26 cellular contexts compared by ENCODE assay signal in genomic region chr9:23608456-23608855, GRCh38.
"Had no signal": no experiment of that assay in that cellular context is flagged by ENCODE, and none has a peak within 500 bp of the region (broad histone marks: within the 10 kb centered on the region; RNA-seq: fewer than 3 reads in every experiment).

No MANE protein-coding gene starts in this region.

- DNase-seq: naive thymus-derived CD4-positive, alpha-beta T cell; natural killer cell; occipital lobe; posterior cingulate gyrus; psoas muscle; right cardiac atrium; right lobe of liver; sigmoid colon; small intestine; stimulated activated CD4-positive, alpha-beta T cell treated with anti-CD3 and anti-CD28 coated beads, Interleukin-15, amount 100 ng/mL, for 24 hours; stimulated activated CD4-positive, alpha-beta T cell treated with anti-CD3 and anti-CD28 coated beads, Interleukin-2, amount 100 ng/mL, for 24 hours; stimulated activated CD4-positive, alpha-beta T cell treated with anti-CD3 and anti-CD28 coated beads, Interleukin-2, amount 100 ng/mL, for 48 hours; stimulated activated CD4-positive, alpha-beta T cell treated with anti-CD3 and anti-CD28 coated beads, Interleukin-4, amount 100 ng/mL, for 24 hours; stimulated activated naive B cell treated with anti-CD40 and anti-IgM and Interleukin-4, amounts not matched to agents 10 μg/mL and 1 μg/mL and 100 μg/mL, for 72 hours; stimulated activated naive CD4-positive, alpha-beta T cell treated with Interleukin-2 at 50 U/mL for 16 hours; stomach; thyroid gland; trophoblast cell; upper lobe of left lung had no signal

- ATAC-seq: naive thymus-derived CD4-positive, alpha-beta T cell; natural killer cell; psoas muscle; right cardiac atrium; right lobe of liver; stimulated activated effector memory CD8-positive, alpha-beta T cell treated with anti-CD3 and anti-CD28 coated beads, Interleukin-12 subunit alpha, Interleukin-12 subunit beta, amount 100 ng/mL, for 72 hours; stimulated activated naive B cell treated with anti-CD40 and anti-IgM and Interleukin-4, amounts not matched to agents 10 μg/mL and 1 μg/mL and 100 μg/mL, for 72 hours had no signal

- FAIRE-seq: small intestine, urothelium cell line had no signal

- H3K4me3 ChIP-seq: neural progenitor cell, psoas muscle, right lobe of liver, sigmoid colon, stomach, thoracic aorta, thyroid gland, tibial nerve, upper lobe of left lung, vagina had no signal

- H3K27me3 ChIP-seq: neural progenitor cell, right lobe of liver, sigmoid colon, stomach, thyroid gland, tibial nerve, upper lobe of left lung, vagina had no signal

- H3K4me1 ChIP-seq: parathyroid adenoma, right lobe of liver, sigmoid colon, stomach, thyroid gland, tibial nerve, upper lobe of left lung, vagina had no signal

- H3K36me3 ChIP-seq: neural progenitor cell, right lobe of liver, sigmoid colon, stomach, thoracic aorta, thyroid gland, tibial nerve, upper lobe of left lung, vagina had no signal

- H3K9me3 ChIP-seq: psoas muscle, right lobe of liver, sigmoid colon, stomach, thoracic aorta, thyroid gland, tibial nerve, upper lobe of left lung, vagina had no signal

- H3K27ac ChIP-seq: neural progenitor cell, parathyroid adenoma, psoas muscle, right lobe of liver, sigmoid colon, stomach, thoracic aorta, thyroid gland, tibial nerve, upper lobe of left lung, vagina had no signal
